Comparison of ENCODE assay signal across 8 cellular contexts in the genomic region with DNA sequence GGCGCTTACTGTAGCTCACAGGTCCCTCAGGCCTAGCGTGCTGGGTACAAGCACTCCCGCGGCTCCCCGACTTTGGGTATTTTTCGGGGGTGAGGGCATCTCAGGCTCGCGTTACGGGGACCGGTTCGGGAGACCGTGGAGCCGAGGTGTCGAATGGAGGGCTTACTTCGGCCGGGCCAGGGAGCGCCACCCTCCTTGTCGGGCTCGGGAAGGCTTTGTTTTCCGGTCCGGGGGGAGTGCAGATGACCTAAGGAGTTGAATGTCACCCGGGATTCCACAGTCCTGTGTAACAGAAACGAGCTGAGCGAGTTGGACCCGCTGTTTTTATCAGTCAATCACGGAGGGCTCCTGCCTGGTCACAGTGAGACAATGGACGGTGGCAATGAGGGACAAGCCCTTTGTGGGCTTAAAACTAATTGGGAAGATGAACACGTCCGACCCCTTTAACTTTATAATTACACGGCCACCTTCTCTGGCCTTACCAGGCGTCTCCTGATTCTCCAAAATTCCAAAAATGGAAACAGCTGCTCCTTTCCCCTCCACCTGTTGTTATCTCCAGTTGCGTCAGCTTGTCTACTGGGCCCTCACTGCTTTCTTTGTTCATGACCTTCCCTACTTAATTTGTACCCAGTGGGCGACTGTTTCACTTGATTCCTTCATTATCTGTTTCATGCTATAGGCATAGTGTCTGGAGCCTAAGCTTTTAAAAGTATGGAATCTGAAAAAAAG. TPM values are rescaled to one million over a fixed set of nuclear protein-coding genes. Genes with fewer than 3 reads are reported as not detected.
A peak's percentile ranks its signal among the peaks of the same experiment; 100 is the strongest.
DNase-seq lines count a peak whose midpoint lies in the region; ATAC-seq lines count a peak whose summit lies in the region.

No MANE protein-coding gene starts in this region.

- no peaks in the 10 kb centered on the region for H3K36me3 Mint-ChIP-seq in activated naive CD4-positive, alpha-beta T cell treated with anti-CD3 and anti-CD28 coated beads, Interleukin-2, amount 50 U/mL, for 24 hours

- H3K4me3 Mint-ChIP-seq in activated naive CD4-positive, alpha-beta T cell treated with anti-CD3 and anti-CD28 coated beads, Interleukin-2, amount 50 U/mL, for 24 hours = peak overlapping the region; percentile 79

- H3K27me3 ChIP-seq in mesendoderm (ENCODE audit: insufficient read depth, low read length, poor library complexity) = no peaks in the 10 kb centered on the region

- peaks cover 6% of the 10 kb centered on the region for H3K4me1 Mint-ChIP-seq in activated naive CD4-positive, alpha-beta T cell treated with anti-CD3 and anti-CD28 coated beads, Interleukin-2, amount 50 U/mL, for 24 hours

- H2BK5ac ChIP-seq in mesendoderm (ENCODE audit: low read length) = peak overlapping the region; percentile 20

- H3K27ac Mint-ChIP-seq in activated naive CD4-positive, alpha-beta T cell treated with anti-CD3 and anti-CD28 coated beads, Interleukin-2, amount 50 U/mL, for 24 hours = peak overlapping the region; percentile 51

- H3K4me1 ChIP-seq in mesendoderm (ENCODE audit: control insufficient read depth, low read depth, low read length) = peaks cover 4% of the 10 kb centered on the region

- H3K27me3 Mint-ChIP-seq in activated naive CD4-positive, alpha-beta T cell treated with anti-CD3 and anti-CD28 coated beads, Interleukin-2, amount 50 U/mL, for 24 hours = peaks cover 7% of the 10 kb centered on the region

- WGBS in mesendoderm (ENCODE audit: extremely low coverage, insufficient coverage, low lambda C conversion rate) = no CpG with 5 or more reads among the region's 33 CpGs

- no peak overlapping the region for H2BK15ac ChIP-seq in mesendoderm (replicated peaks; ENCODE audit: low read depth)

- no peak overlapping the region for H2BK120ac ChIP-seq in mesendoderm (ENCODE audit: low read depth, low read length)

- H3K9me3 Mint-ChIP-seq in activated naive CD4-positive, alpha-beta T cell treated with anti-CD3 and anti-CD28 coated beads, Interleukin-2, amount 50 U/mL, for 24 hours = no peaks in the 10 kb centered on the region

- H3K36me3 ChIP-seq in mesendoderm (ENCODE audit: control insufficient read depth, insufficient read depth, low read length) = no peaks in the 10 kb centered on the region

- H3K4ac ChIP-seq in mesendoderm (ENCODE audit: low read depth, low read length) = peak overlapping the region; percentile 82

- H3K56ac ChIP-seq in mesendoderm (ENCODE audit: low read length) = peak overlapping the region; percentile 76

- H2AK5ac ChIP-seq in mesendoderm (ENCODE audit: low read length) = no peak overlapping the region

- H3K9ac ChIP-seq in mesendoderm (ENCODE audit: low read length) = peak overlapping the region; percentile 80

- no peak for ATAC-seq in HG02798 (IDR thresholded peaks at IDR 0.05; ENCODE audit: poor library complexity, unreplicated experiment)

- H4K8ac ChIP-seq in mesendoderm (ENCODE audit: low read depth, low read length) = peak overlapping the region; percentile 93

- no peak overlapping the region for H3K4me3 ChIP-seq in mesendoderm (ENCODE audit: low read length)

- H3K79me2 ChIP-seq in mesendoderm (ENCODE audit: control insufficient read depth, insufficient read depth, low read length) = no peaks in the 10 kb centered on the region

- DNase-seq in activated naive CD4-positive, alpha-beta T cell treated with anti-CD3 and anti-CD28 coated beads, Interleukin-2, amount 50 U/mL, for 16 hours = no peak
- DNase-seq in caudate nucleus (lab: John Stamatoyannopoulos, UW) (no peak), mesendoderm (peak; percentile 72), NCI-H226 (no peak), ACHN (no peak), H4 (ENCODE audit: low spot score) (no peak)

- in situ Hi-C loops in ACHN (cut with HindIII; ENCODE audit: low pct_ligation_motif_present, low pct_unique_long_range_greater_than_20kb, low sequenced_read_pairs) = no loop called here

- peak overlapping the region; percentile 65 for H3K18ac ChIP-seq in mesendoderm (ENCODE audit: low read length)

- H3K27ac ChIP-seq in caudate nucleus (ENCODE audit: low read depth, low read length) (peak overlapping the region; percentile 97), mesendoderm (ENCODE audit: low read depth, low read length) (no peak overlapping the region)

- H3K23ac ChIP-seq in mesendoderm (ENCODE audit: low read length) = no peak overlapping the region

- H4K5ac ChIP-seq in mesendoderm (ENCODE audit: low read length) = peak overlapping the region; percentile 68

- H3K4me2 ChIP-seq in mesendoderm (ENCODE audit: low read length) = peak overlapping the region; percentile 27

- H3K79me1 ChIP-seq in mesendoderm (ENCODE audit: low read length) = no peaks in the 10 kb centered on the region

RNA-seq across cellular contexts. Expression of a gene that starts 0.9 kb away (rescaled TPM):
- polyA plus RNA-seq in mesendoderm (2013, experiment 1 of 2) = 4.5 TPM
- 4.5 TPM for polyA plus RNA-seq in mesendoderm (2013, experiment 2 of 2)
- total RNA-seq in H4 (2014; rRNA removed; shearing (Covaris generic)) = 0.92 and 0.97 TPM in 2 replicates
